ENCODE assay signal across 10 cellular contexts in genomic region chr9:27426717-27427645, GRCh38.
DNase-seq lines count a peak whose midpoint lies in the region; ATAC-seq and TF ChIP-seq lines count a peak whose summit lies in the region.
"Had no signal": no experiment of that assay in that cellular context is flagged by ENCODE, and none has a peak within 500 bp of the region (broad histone marks: within the 10 kb centered on the region; RNA-seq: fewer than 3 reads in every experiment).

No MANE protein-coding gene starts in this region.

- no peak for ATAC-seq in GM18867 (IDR thresholded peaks at IDR 0.05; ENCODE audit: unreplicated experiment)
- no peak for ATAC-seq in HG03342 (IDR thresholded peaks at IDR 0.05; ENCODE audit: unreplicated experiment)
- ATAC-seq in HG02870 (IDR thresholded peaks at IDR 0.05; ENCODE audit: unreplicated experiment), result no peak
- ATAC-seq: activated naive CD4-positive, alpha-beta T cell treated with anti-CD3 and anti-CD28 coated beads, Interleukin-2, amount 50 U/mL, for 72 hours had no signal

- no peak overlapping the region for H3K4me3 ChIP-seq in choroid plexus epithelial cell (ENCODE audit: low read depth, low read length)

- H3K27ac Mint-ChIP-seq in nephron, result peak overlapping the region; percentile 51 to 86 (median 83)
- H3K27ac Mint-ChIP-seq: activated naive CD4-positive, alpha-beta T cell treated with anti-CD3 and anti-CD28 coated beads, Interleukin-2, amount 50 U/mL, for 72 hours had no signal

- H3K27me3 Mint-ChIP-seq in nephron (ENCODE audit: low read depth), result no peaks in the 10 kb centered on the region

- in situ Hi-C loops in Caki2 (cut with HindIII; ENCODE audit: low pct_unique_long_range_greater_than_20kb, low sequenced_read_pairs), result no loop called here

- H3K4me1 Mint-ChIP-seq in nephron, result peaks cover 90% of the 10 kb centered on the region

- peak; percentile 14 for DNase-seq in Caki2 (ENCODE audit: low read depth)
- peak; percentile 9 for DNase-seq in choroid plexus epithelial cell (ENCODE audit: low read depth)
- no peak for DNase-seq in RKO (ENCODE audit: low spot score)
- DNase-seq: stimulated activated CD4-positive, alpha-beta T cell treated with anti-CD3 and anti-CD28 coated beads, Interleukin-2, amount 100 ng/mL, for 24 hours had no signal

- no peak overlapping the region for H3K4me3 Mint-ChIP-seq in nephron

- H3K9me3 Mint-ChIP-seq in nephron, result no peaks in the 10 kb centered on the region
- H3K9me3 Mint-ChIP-seq: activated naive CD4-positive, alpha-beta T cell treated with anti-CD3 and anti-CD28 coated beads, Interleukin-2, amount 50 U/mL, for 72 hours had no signal

- no peak for TF ChIP-seq RAD21 in Ishikawa (IDR thresholded peaks at IDR 0.05; ENCODE audit: low read depth)

- no peaks in the 10 kb centered on the region for H3K36me3 Mint-ChIP-seq in nephron (ENCODE audit: low read depth)
- H3K36me3 Mint-ChIP-seq: activated naive CD4-positive, alpha-beta T cell treated with anti-CD3 and anti-CD28 coated beads, Interleukin-2, amount 50 U/mL, for 72 hours had no signal

- TF ChIP-seq CTCF in choroid plexus epithelial cell (conservative IDR thresholded peaks at IDR 0.05; ENCODE audit: low read depth, low read length) (no peak), nephron (IDR thresholded peaks at IDR 0.05; ENCODE audit: unreplicated experiment in 3 of 3) (no peak)

- TF ChIP-seq EP300 in Ishikawa (IDR thresholded peaks at IDR 0.05; ENCODE audit: borderline replicate concordance), result peak; percentile 73

TF ChIP-seq in Ishikawa, 13 proteins besides CTCF, POLR2A, EP300 and RAD21:
- TF ChIP-seq NFIC (IDR thresholded peaks at IDR 0.05) (0 out of 2 replicates have a peak, but pooled peaks have one; percentile 13), YY1 (IDR thresholded peaks at IDR 0.05; ENCODE audit: low read depth) (no peak), TAF1 (IDR thresholded peaks at IDR 0.05; ENCODE audit: low read depth) (0 out of 2 replicates have a peak, but pooled peaks have one; percentile 21), CEBPB (IDR thresholded peaks at IDR 0.05) (no peak), CREB1 (IDR thresholded peaks at IDR 0.05; ENCODE audit: low read depth) (0 out of 2 replicates have a peak, but pooled peaks have one; percentile 22), ZBTB7A (IDR thresholded peaks at IDR 0.05; ENCODE audit: low read depth) (no peak), FOXM1 (IDR thresholded peaks at IDR 0.05; ENCODE audit: borderline replicate concordance, low read depth) (peak; percentile 61; the same call in 1 of the 2 replicates), EGR1 (IDR thresholded peaks at IDR 0.05) (0 out of 2 replicates have a peak, but pooled peaks have one; percentile 22), TEAD4 (IDR thresholded peaks at IDR 0.05) (peak; percentile 75), TCF12 (IDR thresholded peaks at IDR 0.05; ENCODE audit: low read depth) (peak; percentile 67; the same call in 1 of the 2 replicates)
- TF ChIP-seq, protein P1, sequence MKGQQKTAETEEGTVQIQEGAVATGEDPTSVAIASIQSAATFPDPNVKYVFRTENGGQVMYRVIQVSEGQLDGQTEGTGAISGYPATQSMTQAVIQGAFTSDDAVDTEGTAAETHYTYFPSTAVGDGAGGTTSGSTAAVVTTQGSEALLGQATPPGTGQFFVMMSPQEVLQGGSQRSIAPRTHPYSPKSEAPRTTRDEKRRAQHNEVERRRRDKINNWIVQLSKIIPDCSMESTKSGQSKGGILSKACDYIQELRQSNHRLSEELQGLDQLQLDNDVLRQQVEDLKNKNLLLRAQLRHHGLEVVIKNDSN (IDR thresholded peaks at IDR 0.05), result peak; percentile 27; the same call in 1 of the 2 replicates
- TF ChIP-seq, protein P2, sequence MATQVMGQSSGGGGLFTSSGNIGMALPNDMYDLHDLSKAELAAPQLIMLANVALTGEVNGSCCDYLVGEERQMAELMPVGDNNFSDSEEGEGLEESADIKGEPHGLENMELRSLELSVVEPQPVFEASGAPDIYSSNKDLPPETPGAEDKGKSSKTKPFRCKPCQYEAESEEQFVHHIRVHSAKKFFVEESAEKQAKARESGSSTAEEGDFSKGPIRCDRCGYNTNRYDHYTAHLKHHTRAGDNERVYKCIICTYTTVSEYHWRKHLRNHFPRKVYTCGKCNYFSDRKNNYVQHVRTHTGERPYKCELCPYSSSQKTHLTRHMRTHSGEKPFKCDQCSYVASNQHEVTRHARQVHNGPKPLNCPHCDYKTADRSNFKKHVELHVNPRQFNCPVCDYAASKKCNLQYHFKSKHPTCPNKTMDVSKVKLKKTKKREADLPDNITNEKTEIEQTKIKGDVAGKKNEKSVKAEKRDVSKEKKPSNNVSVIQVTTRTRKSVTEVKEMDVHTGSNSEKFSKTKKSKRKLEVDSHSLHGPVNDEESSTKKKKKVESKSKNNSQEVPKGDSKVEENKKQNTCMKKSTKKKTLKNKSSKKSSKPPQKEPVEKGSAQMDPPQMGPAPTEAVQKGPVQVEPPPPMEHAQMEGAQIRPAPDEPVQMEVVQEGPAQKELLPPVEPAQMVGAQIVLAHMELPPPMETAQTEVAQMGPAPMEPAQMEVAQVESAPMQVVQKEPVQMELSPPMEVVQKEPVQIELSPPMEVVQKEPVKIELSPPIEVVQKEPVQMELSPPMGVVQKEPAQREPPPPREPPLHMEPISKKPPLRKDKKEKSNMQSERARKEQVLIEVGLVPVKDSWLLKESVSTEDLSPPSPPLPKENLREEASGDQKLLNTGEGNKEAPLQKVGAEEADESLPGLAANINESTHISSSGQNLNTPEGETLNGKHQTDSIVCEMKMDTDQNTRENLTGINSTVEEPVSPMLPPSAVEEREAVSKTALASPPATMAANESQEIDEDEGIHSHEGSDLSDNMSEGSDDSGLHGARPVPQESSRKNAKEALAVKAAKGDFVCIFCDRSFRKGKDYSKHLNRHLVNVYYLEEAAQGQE (IDR thresholded peaks at IDR 0.05; ENCODE audit: low read depth), result no peak
- TF ChIP-seq, protein P3, sequence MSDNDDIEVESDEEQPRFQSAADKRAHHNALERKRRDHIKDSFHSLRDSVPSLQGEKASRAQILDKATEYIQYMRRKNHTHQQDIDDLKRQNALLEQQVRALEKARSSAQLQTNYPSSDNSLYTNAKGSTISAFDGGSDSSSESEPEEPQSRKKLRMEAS (IDR thresholded peaks at IDR 0.05), result peak; percentile 64
